11 cellular contexts compared by ENCODE assay signal in genomic region chr3:64342940-64343691, GRCh38.
A peak's percentile ranks its signal among the peaks of the same experiment; 100 is the strongest.
DNase-seq lines count a peak whose midpoint lies in the region; FAIRE-seq and TF ChIP-seq lines count a peak whose summit lies in the region.
"Had no signal": no experiment of that assay in that cellular context is flagged by ENCODE, and none has a peak within 500 bp of the region (broad histone marks: within the 10 kb centered on the region; RNA-seq: fewer than 3 reads in every experiment).

No MANE protein-coding gene starts in this region.

- H3K27me3 ChIP-seq in bronchial epithelial cell (ENCODE audit: control insufficient read depth, insufficient read depth, low read length): no peaks in the 10 kb centered on the region
- H3K27me3 ChIP-seq: ascending aorta had no signal

- DNase-seq in HTR-8/SVneo (ENCODE audit: insufficient read length, low spot score) (peak; percentile 59), bronchial epithelial cell (ENCODE audit: low read depth) (peak; percentile 96), left kidney (ENCODE audit: low read depth, low spot score) (peak; percentile 50), urothelium cell line (ENCODE audit: low spot score) (peak; percentile 75), anterior cingulate cortex (lab: John Stamatoyannopoulos, UW) (no peak), HEK293T (ENCODE audit: extremely low spot score) (no peak), dermis blood vessel endothelial cell (no peak)
- DNase-seq: activated CD4-positive, alpha-beta T cell treated with anti-CD3 and anti-CD28 coated beads for 48 hours; stimulated activated CD4-positive, alpha-beta T cell treated with anti-CD3 and anti-CD28 coated beads, Interleukin-1b, Interleukin-23, amount 100 ng/mL, for 48 hours had no signal

- FAIRE-seq in HTR-8/SVneo (lab: Jason Lieb, UNC): peak; percentile 87
- FAIRE-seq in bronchial epithelial cell (lab: Jason Lieb, UNC): peak; percentile 23
- no peak for FAIRE-seq in urothelium cell line (lab: Jason Lieb, UNC)
- FAIRE-seq: GM12892 had no signal

- no peak overlapping the region for H3K4me3 ChIP-seq in bronchial epithelial cell (ENCODE audit: low read depth, low read length)
- H3K4me3 ChIP-seq: ascending aorta had no signal

- CTCF ChIA-PET in HEK293T (lab: Yijun Ruan, JAX): no interaction called here

- no peaks in the 10 kb centered on the region for H3K36me3 ChIP-seq in bronchial epithelial cell (ENCODE audit: control insufficient read depth, insufficient read depth, low read length)
- H3K36me3 ChIP-seq: ascending aorta had no signal

- TF ChIP-seq CTCF in bronchial epithelial cell (IDR thresholded peaks at IDR 0.05; ENCODE audit: insufficient read depth, low read length, severe bottlenecking): no peak

- POLR2A ChIA-PET in HEK293T (lab: Yijun Ruan, JAX): no interaction called here

TF ChIP-seq in HEK293T, 16 proteins besides CTCF, POLR2A, EP300 and RAD21:
- TF ChIP-seq FOXA1 (IDR thresholded peaks at IDR 0.05): no peak
- no peak for TF ChIP-seq CTBP1 (IDR thresholded peaks at IDR 0.05; ENCODE audit: borderline replicate concordance)
- TF ChIP-seq L3MBTL2 (conservative IDR thresholded peaks at IDR 0.05): no peak
- TF ChIP-seq NFRKB (IDR thresholded peaks at IDR 0.05): no peak
- no peak for TF ChIP-seq ZNF384 (IDR thresholded peaks at IDR 0.05)
- no peak for TF ChIP-seq LEF1 (IDR thresholded peaks at IDR 0.05; ENCODE audit: borderline replicate concordance)
- no peak for TF ChIP-seq TARDBP (IDR thresholded peaks at IDR 0.05)
- TF ChIP-seq BHLHE40 (IDR thresholded peaks at IDR 0.05; ENCODE audit: borderline replicate concordance): no peak
- no peak for TF ChIP-seq SP1 (IDR thresholded peaks at IDR 0.05)
- no peak for TF ChIP-seq PKNOX1 (IDR thresholded peaks at IDR 0.05)
- no peak for TF ChIP-seq SUZ12 (IDR thresholded peaks at IDR 0.05)
- TF ChIP-seq ELF4 (IDR thresholded peaks at IDR 0.05): no peak
- no peak for TF ChIP-seq FOXM1 (IDR thresholded peaks at IDR 0.05; ENCODE audit: borderline replicate concordance)
- no peak for TF ChIP-seq FOXK2 (IDR thresholded peaks at IDR 0.05)
- no peak for TF ChIP-seq HDGF (IDR thresholded peaks at IDR 0.05; ENCODE audit: borderline replicate concordance)
- no peak for TF ChIP-seq ARNT (IDR thresholded peaks at IDR 0.05)
TF ChIP-seq in HEK293T: peak in this region for 0.

Comparison
In these comparisons a context has a peak if more than half of its experiments do, and no peak if none do; other contexts are left out.
1. DNase-seq: peak in HTR-8/SVneo (single experiment), bronchial epithelial cell (single experiment), left kidney (single experiment) and urothelium cell line (single experiment); none in anterior cingulate cortex (0 of 58), HEK293T (single experiment) and dermis blood vessel endothelial cell (single experiment).